ENCODE assay signal across 8 cellular contexts in the genomic region with DNA sequence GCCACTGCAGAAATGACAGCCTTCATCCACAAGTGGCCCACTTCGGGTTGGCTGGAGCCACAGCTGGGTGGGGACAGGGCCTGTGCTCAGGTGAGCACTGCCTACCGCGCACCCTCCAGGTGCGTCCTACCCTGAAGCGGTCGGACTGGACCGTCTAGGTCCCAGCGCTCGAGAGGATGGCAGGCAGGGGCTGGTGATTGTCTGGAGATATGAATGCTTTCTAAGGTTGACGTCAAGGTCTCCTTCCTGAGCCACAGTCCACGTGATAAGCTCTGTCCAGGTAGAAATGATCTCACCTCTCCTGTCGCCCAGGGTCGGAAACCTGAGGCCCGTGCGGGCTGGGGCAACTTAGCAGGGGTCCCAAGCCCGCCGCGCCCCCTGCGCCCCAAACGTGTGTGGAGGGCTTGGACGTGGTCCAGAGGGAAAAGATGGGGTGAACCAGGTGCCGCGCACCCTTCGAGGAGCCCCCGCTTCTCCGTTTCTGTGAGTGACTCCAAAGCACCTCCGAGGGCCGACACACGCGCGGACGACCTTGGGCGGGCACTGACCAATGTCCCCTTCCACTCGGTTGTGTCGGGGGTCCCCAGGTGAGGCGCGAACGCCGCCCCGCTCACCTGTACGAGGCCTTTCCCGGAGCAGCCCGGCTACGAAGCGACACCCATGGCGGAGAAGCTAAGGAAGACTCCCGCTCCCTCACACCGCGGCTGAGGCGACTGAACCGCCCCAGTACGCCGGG. TPM values are rescaled to one million over a fixed set of nuclear protein-coding genes. Genes with fewer than 3 reads are reported as not detected.
A peak's percentile ranks its signal among the peaks of the same experiment; 100 is the strongest.
DNase-seq lines count a peak whose midpoint lies in the region; ATAC-seq, FAIRE-seq and TF ChIP-seq lines count a peak whose summit lies in the region.

No MANE protein-coding gene starts in this region.

- intact Hi-C loops in left colon (cut with DNase I, micrococcal nuclease) = no loop called here

- H3K79me2 ChIP-seq in astrocyte (ENCODE audit: insufficient read depth, low read length) = peaks cover 33% of the 10 kb centered on the region

- no peaks in the 10 kb centered on the region for H3K27me3 Mint-ChIP-seq in astrocyte (ENCODE audit: low read depth, unreplicated experiment)

- peak overlapping the region; percentile 90 for H2AFZ ChIP-seq in astrocyte (ENCODE audit: low read depth, low read length)

- peak overlapping the region; percentile 97 for H3K4me2 ChIP-seq in astrocyte (ENCODE audit: low read length)

- no peak for FAIRE-seq in astrocyte (lab: Jason Lieb, UNC)
- no peak for FAIRE-seq in GM19239 (lab: Jason Lieb, UNC)

- H3K4me3 Mint-ChIP-seq in astrocyte (ENCODE audit: unreplicated experiment) = peak overlapping the region; percentile 80

- H3K9ac ChIP-seq in astrocyte (ENCODE audit: low read length) = peak overlapping the region; percentile 85

- H3K4me1 ChIP-seq in astrocyte (ENCODE audit: insufficient read depth, low read length) (peaks cover 10% of the 10 kb centered on the region), thymus (ENCODE audit: control insufficient read depth, insufficient read depth, low read length) (peaks cover 8% of the 10 kb centered on the region)

- H3K4me3 ChIP-seq in Jurkat, Clone E6-1 (ENCODE audit: low read length) = peak overlapping the region; percentile 62
- peak overlapping the region; percentile 73 for H3K4me3 ChIP-seq in astrocyte (ENCODE audit: insufficient read depth, low read depth, low read length)
- H3K4me3 ChIP-seq in thymus (ENCODE audit: low read length) = peak overlapping the region; percentile 67

- H3K27me3 ChIP-seq in astrocyte (ENCODE audit: insufficient read depth, low read length) (no peaks in the 10 kb centered on the region), thymus (ENCODE audit: control insufficient read depth, insufficient read depth) (peaks cover 2% of the 10 kb centered on the region)

- H3K36me3 ChIP-seq in astrocyte (ENCODE audit: insufficient read depth, low read length) (peaks cover 3% of the 10 kb centered on the region), thymus (ENCODE audit: control insufficient read depth, insufficient read depth) (peaks cover 6% of the 10 kb centered on the region)

- ATAC-seq in left colon = peak; percentile 40

- H3K27ac ChIP-seq in astrocyte (ENCODE audit: low read depth, low read length) (peak overlapping the region; percentile 25), thymus (ENCODE audit: low read depth) (peak overlapping the region; percentile 77)

- H3K9me3 Mint-ChIP-seq in astrocyte (ENCODE audit: unreplicated experiment) = no peaks in the 10 kb centered on the region

- H3K9me3 ChIP-seq in astrocyte (ENCODE audit: insufficient read depth, low read depth, low read length) = no peaks in the 10 kb centered on the region
- H3K9me3 ChIP-seq in thymus (ENCODE audit: control insufficient read depth) = no peaks in the 10 kb centered on the region

- peak; percentile 84 for DNase-seq in ELF-1 (ENCODE audit: low read depth, low spot score)
- no peak for DNase-seq in Jurkat, Clone E6-1 (ENCODE audit: low read depth, low spot score)
- DNase-seq in astrocyte (ENCODE audit: low read depth) = no peak
- peak; percentile 74 to 77 for DNase-seq in left colon
- no peak for DNase-seq in GM19239 (ENCODE audit: insufficient read length, low spot score)
- no peak for DNase-seq in stimulated activated CD4-positive, alpha-beta T cell treated with anti-CD3 and anti-CD28 coated beads, Interleukin-4, amount 100 ng/mL, for 24 hours
- DNase-seq in AG20443 (ENCODE audit: low spot score) = no peak

- WGBS in thymus = 12% methylated on average over 53 of the region's 53 CpGs

- H3K4me1 Mint-ChIP-seq in astrocyte (ENCODE audit: low read depth, unreplicated experiment) = peaks cover 5% of the 10 kb centered on the region

- peaks cover 8% of the 10 kb centered on the region for H4K20me1 ChIP-seq in astrocyte (ENCODE audit: insufficient read depth, low read length)

- H3K36me3 Mint-ChIP-seq in astrocyte (ENCODE audit: low read depth, unreplicated experiment) = peaks cover 2% of the 10 kb centered on the region

- no peak overlapping the region for H3K27ac Mint-ChIP-seq in astrocyte (ENCODE audit: unreplicated experiment)

- no peak for TF ChIP-seq CTCF in astrocyte (IDR thresholded peaks at IDR 0.05; ENCODE audit: insufficient read depth, low read depth, low read length)

RNA-seq across cellular contexts. Expression of a gene that starts 0.9 kb away (rescaled TPM):
- polyA plus RNA-seq in Jurkat, Clone E6-1 (2012; ENCODE audit: insufficient read depth, insufficient read length) = 9.6 TPM
- total RNA-seq in astrocyte = 22.2 and 26.1 TPM in 2 replicates
- total RNA-seq in left colon = 10 to 100 TPM; 68.8 to 89.7 TPM
- polyA plus RNA-seq in thymus = 5.7 TPM

RNA-seq across cellular contexts. Expression of a gene that starts 20.9 kb away (rescaled TPM):
- polyA plus RNA-seq in Jurkat, Clone E6-1 (2012; ENCODE audit: insufficient read depth, insufficient read length) = 1.6 TPM
- 2.3 and 2.8 TPM in 2 replicates for total RNA-seq in astrocyte
- total RNA-seq in left colon = 1 to 10 TPM; 1.3 to 2.2 TPM
- 9.1 TPM for polyA plus RNA-seq in thymus

Comparison
In these comparisons a context has a peak if more than half of its experiments do, and no peak if none do; other contexts are left out.
1. DNase-seq: peak in ELF-1 (single experiment) and left colon (2 of 2); none in Jurkat, Clone E6-1 (single experiment), astrocyte (single experiment), GM19239 (single experiment), stimulated activated CD4-positive, alpha-beta T cell treated with anti-CD3 and anti-CD28 coated beads, Interleukin-4, amount 100 ng/mL, for 24 hours (single experiment) and AG20443 (single experiment).
2. Peak in every context shown above with its lines, with median percentiles within 50 percentile points of each other: H3K4me3 ChIP-seq.